In the genomic region with DNA sequence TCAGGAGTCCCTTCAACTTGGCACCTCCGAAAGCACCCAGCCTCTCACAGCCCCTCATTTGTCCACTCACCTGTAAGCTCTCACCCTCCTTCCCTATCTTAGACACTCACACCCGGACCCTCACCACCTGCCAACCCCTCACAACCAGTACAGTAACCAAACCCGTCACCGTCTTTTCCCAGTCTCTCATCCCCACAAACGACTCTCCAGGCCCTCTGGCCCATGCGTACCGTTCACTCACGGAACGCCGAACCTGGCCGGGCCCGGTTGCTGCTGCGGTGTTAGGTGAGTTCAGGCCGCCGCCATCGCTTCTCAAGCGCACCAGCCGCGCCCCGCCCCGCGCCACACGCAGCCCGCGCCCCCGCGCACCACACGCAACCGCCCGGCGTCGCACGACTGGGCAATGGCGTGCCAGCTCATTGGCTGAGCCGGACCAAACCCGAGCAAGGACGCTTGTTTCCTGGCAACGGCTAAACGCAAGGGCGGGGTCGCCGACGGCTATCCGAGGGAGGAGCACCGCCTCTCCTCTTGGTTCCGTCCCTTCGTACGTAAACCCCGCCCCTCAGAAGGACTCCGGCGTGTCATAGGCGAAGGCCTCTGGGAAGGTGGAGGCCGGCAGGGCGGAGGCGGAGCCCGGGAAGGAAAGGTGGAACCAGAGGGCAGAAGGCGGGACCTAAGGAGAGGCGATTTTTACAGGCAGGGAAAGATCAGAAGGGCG, we compare ENCODE assay signal across 1 cellular context.
A peak's percentile ranks its signal among the peaks of the same experiment; 100 is the strongest.
TF ChIP-seq lines count a peak whose summit lies in the region.

TSS of gene FHIP1B (minus strand) at position 323 of the 718 bp plus-strand sequence. CDS start 10,120 bp downstream, outside the sequence.

TF ChIP-seq in K562, 482 proteins besides CTCF, POLR2A, EP300 and RAD21 (continued from another document):
- TF ChIP-seq, protein P1, sequence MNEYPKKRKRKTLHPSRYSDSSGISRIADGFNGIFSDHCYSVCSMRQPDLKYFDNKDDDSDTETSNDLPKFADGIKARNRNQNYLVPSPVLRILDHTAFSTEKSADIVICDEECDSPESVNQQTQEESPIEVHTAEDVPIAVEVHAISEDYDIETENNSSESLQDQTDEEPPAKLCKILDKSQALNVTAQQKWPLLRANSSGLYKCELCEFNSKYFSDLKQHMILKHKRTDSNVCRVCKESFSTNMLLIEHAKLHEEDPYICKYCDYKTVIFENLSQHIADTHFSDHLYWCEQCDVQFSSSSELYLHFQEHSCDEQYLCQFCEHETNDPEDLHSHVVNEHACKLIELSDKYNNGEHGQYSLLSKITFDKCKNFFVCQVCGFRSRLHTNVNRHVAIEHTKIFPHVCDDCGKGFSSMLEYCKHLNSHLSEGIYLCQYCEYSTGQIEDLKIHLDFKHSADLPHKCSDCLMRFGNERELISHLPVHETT (CRISPR knock-in tag; conservative IDR thresholded peaks at IDR 0.05 in 1 of 2, IDR thresholded peaks at IDR 0.05 in 1 of 2): no peak
- TF ChIP-seq FOXK2 (conservative IDR thresholded peaks at IDR 0.05 in 1 of 2, IDR thresholded peaks at IDR 0.05 in 1 of 2; ENCODE audit: low read depth in 2 of 2) (peak in 1 of 2 experiments; percentile 73; a peak in 1 of 4 replicates), KLF1 (tag; IDR thresholded peaks at IDR 0.05) (peak; percentile 54; the same call in 1 of the 2 replicates), HCFC1 (IDR thresholded peaks at IDR 0.05; ENCODE audit: low read depth, low read length) (peak; percentile 76), BRD4 (IDR thresholded peaks at IDR 0.05) (0 out of 2 replicates have a peak, but pooled peaks have one; percentile 21), POLR2B (IDR thresholded peaks at IDR 0.05; ENCODE audit: low read depth, partially characterized antibody) (peak; percentile 64), SOX6 (IDR thresholded peaks at IDR 0.05) (0 out of 2 replicates have a peak, but pooled peaks have one; percentile 7), FOXA1 (IDR thresholded peaks at IDR 0.05; ENCODE audit: borderline replicate concordance) (no peak), PML (IDR thresholded peaks at IDR 0.05; ENCODE audit: low read length) (peak; percentile 40; the same call in 1 of the 2 replicates), ZBTB17 (CRISPR knock-in tag; IDR thresholded peaks at IDR 0.05) (0 out of 2 replicates have a peak, but pooled peaks have one; percentile 31), SAP30 (IDR thresholded peaks at IDR 0.05; ENCODE audit: borderline replicate concordance, insufficient read depth, low read depth, low read length, poor library complexity, severe bottlenecking) (peak; percentile 75), ZEB2 (IDR thresholded peaks at IDR 0.05) (peak; percentile 73), FOXK1 (CRISPR knock-in tag; IDR thresholded peaks at IDR 0.05; ENCODE audit: borderline replicate concordance) (peak; percentile 25; the same call in 1 of the 2 replicates), RB1 (IDR thresholded peaks at IDR 0.05; ENCODE audit: low read depth) (peak; percentile 51; the same call in 1 of the 2 replicates), RREB1 (CRISPR knock-in tag; IDR thresholded peaks at IDR 0.05) (0 out of 2 replicates have a peak, but pooled peaks have one; percentile 37), RBFOX2 (IDR thresholded peaks at IDR 0.05; ENCODE audit: low read depth, low read length) (peak; percentile 82), LEF1 (IDR thresholded peaks at IDR 0.05) (no peak), FUS (optimal IDR thresholded peaks at IDR 0.05; ENCODE audit: low read depth, low read length) (no peak), HDGF (IDR thresholded peaks at IDR 0.05) (peak; percentile 99), CREM (IDR thresholded peaks at IDR 0.05; ENCODE audit: low read depth) (peak; percentile 93), LCOR (CRISPR knock-in tag; IDR thresholded peaks at IDR 0.05) (no peak), MTA3 (IDR thresholded peaks at IDR 0.05; ENCODE audit: borderline replicate concordance) (0 out of 2 replicates have a peak, but pooled peaks have one; percentile 55), MXI1 (IDR thresholded peaks at IDR 0.05; ENCODE audit: low read depth, low read length) (peak; percentile 89)
- TF ChIP-seq, protein P2, sequence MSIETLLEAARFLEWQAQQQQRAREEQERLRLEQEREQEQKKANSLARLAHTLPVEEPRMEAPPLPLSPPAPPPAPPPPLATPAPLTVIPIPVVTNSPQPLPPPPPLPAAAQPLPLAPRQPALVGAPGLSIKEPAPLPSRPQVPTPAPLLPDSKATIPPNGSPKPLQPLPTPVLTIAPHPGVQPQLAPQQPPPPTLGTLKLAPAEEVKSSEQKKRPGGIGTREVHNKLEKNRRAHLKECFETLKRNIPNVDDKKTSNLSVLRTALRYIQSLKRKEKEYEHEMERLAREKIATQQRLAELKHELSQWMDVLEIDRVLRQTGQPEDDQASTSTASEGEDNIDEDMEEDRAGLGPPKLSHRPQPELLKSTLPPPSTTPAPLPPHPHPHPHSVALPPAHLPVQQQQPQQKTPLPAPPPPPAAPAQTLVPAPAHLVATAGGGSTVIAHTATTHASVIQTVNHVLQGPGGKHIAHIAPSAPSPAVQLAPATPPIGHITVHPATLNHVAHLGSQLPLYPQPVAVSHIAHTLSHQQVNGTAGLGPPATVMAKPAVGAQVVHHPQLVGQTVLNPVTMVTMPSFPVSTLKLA (conservative IDR thresholded peaks at IDR 0.05): peak; percentile 80 to 94
- TF ChIP-seq, protein P3, sequence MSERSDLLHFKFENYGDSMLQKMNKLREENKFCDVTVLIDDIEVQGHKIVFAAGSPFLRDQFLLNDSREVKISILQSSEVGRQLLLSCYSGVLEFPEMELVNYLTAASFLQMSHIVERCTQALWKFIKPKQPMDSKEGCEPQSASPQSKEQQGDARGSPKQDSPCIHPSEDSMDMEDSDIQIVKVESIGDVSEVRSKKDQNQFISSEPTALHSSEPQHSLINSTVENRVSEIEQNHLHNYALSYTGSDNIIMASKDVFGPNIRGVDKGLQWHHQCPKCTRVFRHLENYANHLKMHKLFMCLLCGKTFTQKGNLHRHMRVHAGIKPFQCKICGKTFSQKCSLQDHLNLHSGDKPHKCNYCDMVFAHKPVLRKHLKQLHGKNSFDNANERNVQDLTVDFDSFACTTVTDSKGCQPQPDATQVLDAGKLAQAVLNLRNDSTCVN (CRISPR knock-in tag; IDR thresholded peaks at IDR 0.05): peak; percentile 94; the same call in 1 of the 2 replicates
